In genomic region chr3:38139652-38140051, GRCh38 we compare ENCODE assay signal across 10 cellular contexts. TPM values are rescaled to one million over a fixed set of nuclear protein-coding genes. Genes with fewer than 3 reads are reported as not detected.
DNase-seq lines count a peak whose midpoint lies in the region; ATAC-seq, FAIRE-seq and TF ChIP-seq lines count a peak whose summit lies in the region.
"Had no signal": no experiment of that assay in that cellular context is flagged by ENCODE, and none has a peak within 500 bp of the region (broad histone marks: within the 10 kb centered on the region; RNA-seq: fewer than 3 reads in every experiment).

No MANE protein-coding gene starts in this region.

- peaks cover 31% of the 10 kb centered on the region; the same call in 1 of the 2 replicates for H3F3A ChIP-seq in PC-9 (ENCODE audit: insufficient read depth, low read depth)

- H2AFZ ChIP-seq in PC-9 = no peak overlapping the region

- H3K36me3 Mint-ChIP-seq in CD8-positive, alpha-beta memory T cell = peaks cover 0 to 53% (median 14%) of the 10 kb centered on the region in 3 donors

- peaks cover 54 to 63% (median 60%) of the 10 kb centered on the region in 3 donors for H3K4me1 Mint-ChIP-seq in CD8-positive, alpha-beta memory T cell

- POLR2A ChIA-PET in CD8-positive, alpha-beta memory T cell (lab: Charles Lee) = interaction anchor here (2.7 kb wide), 1 partner anchor 26 kb away, joined by 17 read pairs; the partner anchor contains the start of gene OXSR1
- POLR2A ChIA-PET in PC-9 (lab: Charles Lee; ENCODE audit: unreplicated experiment) = no interaction called here

- intact Hi-C loops in PC-9 (cut with micrococcal nuclease; ENCODE audit: unreplicated experiment) = loop anchor here (5.0 to 10.0 kb wide), 4 partner anchors 108 to 1147 kb away; partner anchors contain the start of genes ACVR2B, EPM2AIP1 and MLH1
- intact Hi-C loops in esophagus muscularis mucosa (cut with DNase I) = loop anchor here (2.0 to 5.0 kb wide), 3 partner anchors 25 to 313 kb away; partner anchors contain the start of genes ACVR2B and OXSR1
- intact Hi-C loops in pancreas (cut with DNase I) = no loop called here

- FAIRE-seq in pancreas (lab: Jason Lieb, UNC) = no peak

- H3K36me3 ChIP-seq in CD8-positive, alpha-beta memory T cell (ENCODE audit: insufficient read depth, low read length) = peaks cover 9% of the 10 kb centered on the region
- no peaks in the 10 kb centered on the region for H3K36me3 ChIP-seq in PC-9 (ENCODE audit: low read depth)
- peaks cover 0 to 32% (median 22%) of the 10 kb centered on the region in 4 donors for H3K36me3 ChIP-seq in esophagus muscularis mucosa
- peaks cover 0 to 8% (median 7%) of the 10 kb centered on the region in 3 donors for H3K36me3 ChIP-seq in pancreas

- peak overlapping the region; percentile 97 for H3K4me2 ChIP-seq in PC-9

- H3K4me3 Mint-ChIP-seq in CD8-positive, alpha-beta memory T cell = peak overlapping the region; percentile 87 to 99 (median 95)

- peaks cover 35% of the 10 kb centered on the region for H3K79me2 ChIP-seq in PC-9 (ENCODE audit: low read depth)

- no peaks in the 10 kb centered on the region for H3K9me3 Mint-ChIP-seq in CD8-positive, alpha-beta memory T cell

- TF ChIP-seq EP300 in esophagus muscularis mucosa (IDR thresholded peaks at IDR 0.05) = no peak

- 94% methylated on average over 3 of the region's 7 CpGs for WGBS in esophagus muscularis mucosa
- WGBS in pancreas, 2 donors = 90 to 91% methylated on average over 7 of the region's 7 CpGs

- H3K4me3 ChIP-seq in CD8-positive, alpha-beta memory T cell (ENCODE audit: low read length) = peak overlapping the region; percentile 97
- H3K4me3 ChIP-seq in PC-9 (no peak overlapping the region; the same call in 1 of the 2 replicates), esophagus muscularis mucosa (peak overlapping the region; percentile 94 to 98 (median 94)), pancreas (peak overlapping the region in 3 of 4 donors; percentile 53 to 93 (median 93))

- H3K27ac Mint-ChIP-seq in CD8-positive, alpha-beta memory T cell = peak overlapping the region; percentile 79 to 100 (median 96)

- no peaks in the 10 kb centered on the region for H4K20me1 ChIP-seq in PC-9 (ENCODE audit: insufficient read depth)

- TF ChIP-seq CTCF in PC-9 (conservative IDR thresholded peaks at IDR 0.05) (no peak), esophagus muscularis mucosa (IDR thresholded peaks at IDR 0.05) (no peak), pancreas (IDR thresholded peaks at IDR 0.05) (no peak)

- CTCF ChIA-PET in CD8-positive, alpha-beta memory T cell (lab: Charles Lee) = interaction anchor here (1.0 to 7.7 kb wide), 3 partner anchors 14 to 25 kb away, joined by 3 to 60 read pairs (median 3); partner anchors contain the start of gene OXSR1
- CTCF ChIA-PET in PC-9 (lab: Charles Lee) = no interaction called here

- DNase-seq in CD8-positive, alpha-beta memory T cell = no peak
- DNase-seq in PC-9 (no peak), esophagus muscularis mucosa (ENCODE audit: extremely low spot score) (no peak), pancreas (no peak), Kasumi-1 (lab: John Stamatoyannopoulos, UW) (no peak), NCI-H2171 treated with DMSO at 0.1 percent for 48 hours (lab: John Stamatoyannopoulos, UW) (no peak)
- DNase-seq: NCI-H2171 had no signal

- ATAC-seq in pancreas = no peak
- ATAC-seq in HG02884 (IDR thresholded peaks at IDR 0.05; ENCODE audit: unreplicated experiment) = no peak
- no peak for ATAC-seq in GM21825 (IDR thresholded peaks at IDR 0.05; ENCODE audit: unreplicated experiment)
- ATAC-seq: esophagus mucosa had no signal

- H3K9me2 ChIP-seq in PC-9 (ENCODE audit: insufficient read depth) = no peaks in the 10 kb centered on the region

- H3K9me3 ChIP-seq in CD8-positive, alpha-beta memory T cell (ENCODE audit: low read length) = no peaks in the 10 kb centered on the region
- H3K9me3 ChIP-seq in PC-9 (ENCODE audit: insufficient read depth, low read depth) (no peaks in the 10 kb centered on the region), esophagus muscularis mucosa (no peaks in the 10 kb centered on the region), pancreas (no peaks in the 10 kb centered on the region)

- H3K27me3 ChIP-seq in CD8-positive, alpha-beta memory T cell (ENCODE audit: insufficient read depth, low read length, poor library complexity, severe bottlenecking) = no peaks in the 10 kb centered on the region
- H3K27me3 ChIP-seq in PC-9 (ENCODE audit: insufficient read depth, low read depth) (no peaks in the 10 kb centered on the region), esophagus muscularis mucosa (no peaks in the 10 kb centered on the region), pancreas (no peaks in the 10 kb centered on the region)

- H3K4me1 ChIP-seq in CD8-positive, alpha-beta memory T cell (ENCODE audit: insufficient read depth, low read length) = peaks cover 37% of the 10 kb centered on the region
- peaks cover 53% of the 10 kb centered on the region for H3K4me1 ChIP-seq in PC-9 (replicated peaks; ENCODE audit: insufficient read depth)
- peaks cover 29 to 48% (median 44%) of the 10 kb centered on the region in 4 donors for H3K4me1 ChIP-seq in esophagus muscularis mucosa
- peaks cover 12 to 28% (median 16%) of the 10 kb centered on the region in 3 donors for H3K4me1 ChIP-seq in pancreas

- no TSS peak for BruUV-seq in PC-9 (replicated peaks; lab: Mats Ljungman, UMichigan)

- peaks cover 0 to 2% of the 10 kb centered on the region in 2 donors for H3K27me3 Mint-ChIP-seq in CD8-positive, alpha-beta memory T cell

- peak overlapping the region; percentile 89 for H3K27ac ChIP-seq in CD8-positive, alpha-beta memory T cell (ENCODE audit: low read depth, low read length)
- no peak overlapping the region for H3K27ac ChIP-seq in PC-9
- peak overlapping the region in 1 of 4 donors; percentile 97 for H3K27ac ChIP-seq in esophagus muscularis mucosa (replicated peaks in 1 of 4)
- H3K27ac ChIP-seq in pancreas = no peak overlapping the region

- no peak for TF ChIP-seq POLR2A in esophagus muscularis mucosa (IDR thresholded peaks at IDR 0.05; ENCODE audit: low read depth)

RNA-seq across cellular contexts. Expression of gene MYD88, which starts 1.2 kb away (rescaled TPM):
- total RNA-seq in CD8-positive, alpha-beta memory T cell = 10 to 100 TPM; 32.9 to 35.9 TPM
- polyA plus RNA-seq in CD8-positive, alpha-beta memory T cell = 108 TPM
- total RNA-seq in PC-9 (2021) (25.0 and 27.4 TPM in 2 replicates), esophagus muscularis mucosa (10 to 100 TPM; 21.2 to 38.6 (median 26.1) TPM), pancreas (10 to 100 TPM in 3 of 6 donors, 1 to 10 TPM in 3; 7.2 to 20.2 (median 9.9) TPM)
- polyA plus RNA-seq in pancreas = 10 to 100 TPM in 1 of 2 donors, 1 to 10 TPM in 1; 8.2 to 14.2 TPM

RNA-seq across cellular contexts. Expression of gene ACAA1, which starts 2.7 kb away (rescaled TPM):
- 10 to 100 TPM; 67.1 to 67.4 TPM for total RNA-seq in CD8-positive, alpha-beta memory T cell
- 49.0 TPM for polyA plus RNA-seq in CD8-positive, alpha-beta memory T cell
- 58.9 and 65.8 TPM in 2 replicates for total RNA-seq in PC-9 (2021)
- 10 to 100 TPM; 31.3 to 49.4 (median 39.1) TPM for total RNA-seq in esophagus muscularis mucosa
- total RNA-seq in pancreas = 10 to 100 TPM; 44.2 to 66.9 (median 59.0) TPM
- 100 to 1,000 TPM in 1 of 2 donors, 10 to 100 TPM in 1; 99.3 to 110 TPM for polyA plus RNA-seq in pancreas

RNA-seq across cellular contexts. Expression of gene OXSR1, which starts 25.7 kb away (rescaled TPM):
- total RNA-seq in CD8-positive, alpha-beta memory T cell = 10 to 100 TPM; 56.3 to 60.0 TPM
- polyA plus RNA-seq in CD8-positive, alpha-beta memory T cell = 16.4 TPM
- total RNA-seq in PC-9 (2021) = 50.2 and 54.3 TPM in 2 replicates
- total RNA-seq in esophagus muscularis mucosa = 10 to 100 TPM; 27.0 to 46.7 (median 32.9) TPM
- total RNA-seq in pancreas = 10 to 100 TPM in 4 of 6 donors, 1 to 10 TPM in 2; 8.5 to 16.0 (median 10.4) TPM
- polyA plus RNA-seq in pancreas = 10 to 100 TPM in 1 of 2 donors, 1 to 10 TPM in 1; 6.3 to 10.7 TPM

Comparison
In these comparisons a context has a peak if more than half of its experiments do, and no peak if none do; other contexts are left out.
1. intact Hi-C loops: an anchor here in PC-9 (5.0 to 10.0 kb wide) and esophagus muscularis mucosa (2.0 to 5.0 kb wide); none called in pancreas.